17 cellular contexts compared by ENCODE assay signal in genomic region chr18:484749-485464, GRCh38. TPM values are rescaled to one million over a fixed set of nuclear protein-coding genes. Genes with fewer than 3 reads are reported as not detected.
DNase-seq lines count a peak whose midpoint lies in the region; ATAC-seq and TF ChIP-seq lines count a peak whose summit lies in the region.
"Had no signal": no experiment of that assay in that cellular context is flagged by ENCODE, and none has a peak within 500 bp of the region (broad histone marks: within the 10 kb centered on the region; RNA-seq: fewer than 3 reads in every experiment).

No MANE protein-coding gene starts in this region.

- POLR2A ChIA-PET in HEK293 (lab: Yijun Ruan, JAX), result no interaction called here

- H3K4me3 ChIP-seq in HEK293 (ENCODE audit: low read depth, low read length), result no peak overlapping the region
- H3K4me3 ChIP-seq in lower lobe of right lung, result no peak overlapping the region
- no peak overlapping the region for H3K4me3 ChIP-seq in breast epithelium
- H3K4me3 ChIP-seq: colonic mucosa, SJSA1, stomach had no signal

- no peak overlapping the region for H3K27ac ChIP-seq in HEK293 (ENCODE audit: extremely low read depth, low read depth, low read length)
- no peak overlapping the region for H3K27ac ChIP-seq in lower lobe of right lung
- H3K27ac ChIP-seq in breast epithelium, result no peak overlapping the region
- H3K27ac ChIP-seq: colonic mucosa, SJSA1, stomach had no signal

- DNase-seq in lower lobe of right lung (no peak), breast epithelium (ENCODE audit: low spot score in 2 of 2) (no peak)
- DNase-seq in activated CD4-positive, CD25-positive, alpha-beta regulatory T cell treated with anti-CD3 and anti-CD28 coated beads, Interleukin-2, amount 50 U/mL, for 72 hours, result no peak
- DNase-seq in activated naive CD4-positive, alpha-beta T cell (lab: John Stamatoyannopoulos, UW), result no peak
- DNase-seq: activated naive CD4-positive, alpha-beta T cell treated with anti-CD3 and anti-CD28 coated beads, Interleukin-2, amount 50 U/mL, for 16 hours; CD4-positive, CD25-positive, alpha-beta regulatory T cell; colonic mucosa; foreskin fibroblast; H7; left colon; NCI-H345; stomach had no signal

- TF ChIP-seq POLR2A in breast epithelium (IDR thresholded peaks at IDR 0.05), result no peak

- H3K4me1 ChIP-seq in HEK293 (ENCODE audit: control insufficient read depth, insufficient read depth, low read length), result peaks cover 4% of the 10 kb centered on the region; the same call in 1 of the 2 replicates
- H3K4me1 ChIP-seq in lower lobe of right lung, result peaks cover 24% of the 10 kb centered on the region
- H3K4me1 ChIP-seq in breast epithelium, result no peaks in the 10 kb centered on the region
- H3K4me1 ChIP-seq: colonic mucosa had no signal

- TF ChIP-seq CTCF in HEK293 (tag by site-specific recombination; IDR thresholded peaks at IDR 0.05) (no peak), lower lobe of right lung (IDR thresholded peaks at IDR 0.05) (no peak), breast epithelium (IDR thresholded peaks at IDR 0.05) (no peak)

- no peaks in the 10 kb centered on the region for H3K36me3 ChIP-seq in HEK293 (ENCODE audit: control insufficient read depth in 2 of 2, insufficient read depth in 1 of 2, low read length in 2 of 2)
- no peaks in the 10 kb centered on the region for H3K36me3 ChIP-seq in lower lobe of right lung
- H3K36me3 ChIP-seq in breast epithelium, result no peaks in the 10 kb centered on the region
- H3K36me3 ChIP-seq: colonic mucosa, stomach had no signal

- intact Hi-C loops in lower lobe of right lung (cut with DNase I) (no loop called here), breast epithelium (cut with DNase I; ENCODE audit: low total_unique reads) (loop anchor here (5.0 kb wide), 1 partner anchor 952 kb away; no protein-coding TSS in a partner anchor)

- H3K9me3 ChIP-seq in HEK293 (ENCODE audit: control insufficient read depth, insufficient read depth, low read depth, low read length) (no peaks in the 10 kb centered on the region), lower lobe of right lung (no peaks in the 10 kb centered on the region), breast epithelium (no peaks in the 10 kb centered on the region)
- H3K9me3 ChIP-seq: colonic mucosa, stomach had no signal

- H3K27me3 ChIP-seq in lower lobe of right lung (ENCODE audit: low read depth) (no peaks in the 10 kb centered on the region), breast epithelium (no peaks in the 10 kb centered on the region)
- H3K27me3 ChIP-seq: colonic mucosa, SJSA1, stomach had no signal

- ATAC-seq in GM18870 (IDR thresholded peaks at IDR 0.05; ENCODE audit: unreplicated experiment) (peak; percentile 89), HG03571 (IDR thresholded peaks at IDR 0.05; ENCODE audit: unreplicated experiment) (peak; percentile 68), lower lobe of right lung (peak; percentile 74 to 80), GM21515 (IDR thresholded peaks at IDR 0.05; ENCODE audit: unreplicated experiment) (no peak)
- ATAC-seq: left colon had no signal

- CTCF ChIA-PET in HEK293 (lab: Yijun Ruan, JAX), result interaction anchor here (3.3 kb wide), 1 partner anchor 12 kb away, joined by 28 read pairs; no protein-coding TSS in a partner anchor

TF ChIP-seq in HEK293, 187 proteins besides CTCF, POLR2A, EP300 and RAD21:
- TF ChIP-seq ZNF76 (tag by site-specific recombination; IDR thresholded peaks at IDR 0.05; ENCODE audit: borderline replicate concordance, low read depth) (no peak), ZNF692 (tag by site-specific recombination; IDR thresholded peaks at IDR 0.05) (peak; percentile 48; the same call in 1 of the 2 replicates), HOXC10 (CRISPR knock-in tag; IDR thresholded peaks at IDR 0.05) (no peak)

RNA-seq across cellular contexts. Expression of gene COLEC12, which starts 15.6 kb away (rescaled TPM):
- 79.2 TPM for total RNA-seq in lower lobe of right lung
- total RNA-seq in breast epithelium, result 10 to 100 TPM; 11.7 to 57.3 (median 14.7) TPM
- total RNA-seq: CD4-positive, CD25-positive, alpha-beta regulatory T cell had no signal
